ENCODE assay signal across 3 cellular contexts in the genomic region with DNA sequence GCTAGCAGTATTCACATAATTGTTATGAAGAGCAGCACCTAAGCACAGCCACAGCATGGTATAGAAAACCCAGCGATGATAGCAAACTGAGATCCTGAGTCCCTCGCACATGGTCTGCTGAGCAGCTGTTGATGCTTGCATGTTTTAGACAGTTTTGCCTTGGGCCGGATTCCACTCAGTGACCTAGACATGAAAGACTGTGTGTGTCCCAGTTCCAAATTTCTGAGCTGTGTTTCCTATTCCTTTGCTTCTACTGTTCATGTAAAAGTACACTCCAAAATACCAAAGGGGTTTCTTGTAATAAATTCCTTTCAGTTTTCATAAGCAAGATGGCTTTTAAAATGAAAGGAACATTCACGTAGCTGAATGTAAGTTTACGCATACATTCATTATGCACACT. TPM values are rescaled to one million over a fixed set of nuclear protein-coding genes. Genes with fewer than 3 reads are reported as not detected.
"Had no signal": no experiment of that assay in that cellular context is flagged by ENCODE, and none has a peak within 500 bp of the region (broad histone marks: within the 10 kb centered on the region; RNA-seq: fewer than 3 reads in every experiment).

No MANE protein-coding gene starts in this region.

- H3K4me3 ChIP-seq: GM12878 had no signal

- ATAC-seq: GM12878 had no signal

- DNase-seq: GDM1, GF-D8 had no signal

RNA-seq across cellular contexts. Expression of a gene that starts 38.5 kb away (rescaled TPM):
- total RNA-seq: GM12878 had no signal
- polyA plus RNA-seq: GM12878 had no signal
